16 cellular contexts compared by ENCODE assay signal in genomic region chr9:136537411-136537810, GRCh38. TPM values are rescaled to one million over a fixed set of nuclear protein-coding genes. Genes with fewer than 3 reads are reported as not detected.
DNase-seq lines count a peak whose midpoint lies in the region; ATAC-seq and TF ChIP-seq lines count a peak whose summit lies in the region.
"Had no signal": no experiment of that assay in that cellular context is flagged by ENCODE, and none has a peak within 500 bp of the region (broad histone marks: within the 10 kb centered on the region; RNA-seq: fewer than 3 reads in every experiment).

No MANE protein-coding gene starts in this region.

- H3K4me3 ChIP-seq in PC-3 (ENCODE audit: low read length), result no peak overlapping the region
- H3K4me3 ChIP-seq in subcutaneous abdominal adipose tissue (ENCODE audit: low read depth in 1 of 5, low read length in 5 of 5), result no peak overlapping the region

- CTCF ChIA-PET in activated naive CD4-positive, alpha-beta T cell treated with anti-CD3 and anti-CD28 coated beads, Interleukin-2, amount 10 ng/mL, durations not matched to agents 7 days and 5 days (lab: Charles Lee), result interaction anchor here (2.8 kb wide), 1 partner anchor 49 kb away, joined by 12 read pairs; no protein-coding TSS in a partner anchor
- CTCF ChIA-PET in PC-3 (lab: Charles Lee), result no interaction called here

- H3K9me2 ChIP-seq in PC-3 (replicated peaks; ENCODE audit: low read length), result no peaks in the 10 kb centered on the region

- intact Hi-C loops in PC-3 (cut with micrococcal nuclease), result no loop called here

- H3K4me3 Mint-ChIP-seq in activated naive CD4-positive, alpha-beta T cell treated with anti-CD3 and anti-CD28 coated beads, Interleukin-2, amount 10 ng/mL, durations not matched to agents 7 days and 5 days, result peak overlapping the region; percentile 76
- H3K4me3 Mint-ChIP-seq in endothelial cell (ENCODE audit: unreplicated experiment), result peak overlapping the region; percentile 81

- H3K27me3 ChIP-seq in PC-3 (ENCODE audit: low read length) (no peaks in the 10 kb centered on the region), subcutaneous abdominal adipose tissue (ENCODE audit: control insufficient read depth in 5 of 5, insufficient read depth in 4 of 5, low read length in 5 of 5) (no peaks in the 10 kb centered on the region)
- H3K27me3 ChIP-seq: esophagus squamous epithelium had no signal

- H3K9ac ChIP-seq in PC-3 (ENCODE audit: low read length) (no peak overlapping the region), subcutaneous abdominal adipose tissue (ENCODE audit: low read length in 5 of 5) (no peak overlapping the region)

- DNase-seq in activated naive CD4-positive, alpha-beta T cell treated with anti-CD3 and anti-CD28 coated beads, Interleukin-2, amount 10 ng/mL, durations not matched to agents 7 days and 5 days, result no peak
- no peak for DNase-seq in activated naive CD4-positive, alpha-beta T cell treated with Interleukin-2 at 50 U/mL for 16 hours
- DNase-seq in PC-3, result no peak
- no peak for DNase-seq in endothelial cell (ENCODE audit: low spot score)
- DNase-seq in pons (ENCODE audit: low spot score), result no peak
- DNase-seq in stimulated activated CD4-positive, alpha-beta T cell treated with anti-CD3 and anti-CD28 coated beads, Interleukin-12 subunit alpha, Interleukin-12 subunit beta, amount 100 ng/mL, for 4 hours, result no peak
- DNase-seq in NK-92 (lab: John Stamatoyannopoulos, UW; ENCODE audit: unreplicated experiment), result no peak
- DNase-seq: dorsolateral prefrontal cortex; esophagus squamous epithelium; MV-4-11; NCI-H1930; NK-92 treated with Interleukin-12 subunit alpha and Interleukin-12 subunit beta, amount 100 ng/mL, for 24 hours; SW 1271; WERI-Rb-1 had no signal

- no peak for ATAC-seq in PC-3

- H4K20me1 ChIP-seq in PC-3 (ENCODE audit: low read length), result no peaks in the 10 kb centered on the region

- H3K79me2 ChIP-seq in PC-3 (ENCODE audit: low read length), result 0 out of 2 replicates have a peak, but pooled peaks cover 6% of the 10 kb centered on the region

- H3K4me1 ChIP-seq in PC-3 (ENCODE audit: insufficient read depth, low read length) (peaks cover 18% of the 10 kb centered on the region), subcutaneous abdominal adipose tissue (ENCODE audit: control insufficient read depth in 5 of 5, insufficient read depth in 5 of 5, low read length in 5 of 5) (peaks cover 19 to 94% (median 92%) of the 10 kb centered on the region in 5 donors)

- H3F3A ChIP-seq in PC-3 (ENCODE audit: low read length, unreplicated experiment), result no peaks in the 10 kb centered on the region

- TF ChIP-seq CTCF in PC-3 (conservative IDR thresholded peaks at IDR 0.05; ENCODE audit: low read depth, low read length) (no peak), endothelial cell (IDR thresholded peaks at IDR 0.05; ENCODE audit: unreplicated experiment) (no peak)

- H3K9me3 Mint-ChIP-seq in activated naive CD4-positive, alpha-beta T cell treated with anti-CD3 and anti-CD28 coated beads, Interleukin-2, amount 10 ng/mL, durations not matched to agents 7 days and 5 days, result no peaks in the 10 kb centered on the region
- no peaks in the 10 kb centered on the region for H3K9me3 Mint-ChIP-seq in endothelial cell (ENCODE audit: unreplicated experiment)

- no TSS peak for BruUV-seq in PC-3 (replicated peaks; lab: Mats Ljungman, UMichigan)

- no peak overlapping the region for H3K4me2 ChIP-seq in PC-3 (ENCODE audit: low read length)

- H3K27me3 Mint-ChIP-seq in activated naive CD4-positive, alpha-beta T cell treated with anti-CD3 and anti-CD28 coated beads, Interleukin-2, amount 10 ng/mL, durations not matched to agents 7 days and 5 days, result peaks cover under 1% of the 10 kb centered on the region
- peaks cover 23% of the 10 kb centered on the region for H3K27me3 Mint-ChIP-seq in endothelial cell (ENCODE audit: unreplicated experiment)

- H2AFZ ChIP-seq in PC-3 (ENCODE audit: low read length), result no peak overlapping the region

- H3K36me3 ChIP-seq in PC-3 (ENCODE audit: low read depth, low read length) (no peaks in the 10 kb centered on the region), subcutaneous abdominal adipose tissue (ENCODE audit: control insufficient read depth in 5 of 5, insufficient read depth in 5 of 5, low read length in 5 of 5) (peaks cover 0 to 46% (median 32%) of the 10 kb centered on the region in 5 donors)

- H3K9me3 ChIP-seq in PC-3 (ENCODE audit: low read length) (no peaks in the 10 kb centered on the region), subcutaneous abdominal adipose tissue (ENCODE audit: control insufficient read depth in 5 of 5, low read length in 5 of 5) (no peaks in the 10 kb centered on the region)
- H3K9me3 ChIP-seq: esophagus squamous epithelium had no signal

- POLR2A ChIA-PET in PC-3 (lab: Charles Lee; ENCODE audit: unreplicated experiment), result no interaction called here

- H3K4me1 Mint-ChIP-seq in activated naive CD4-positive, alpha-beta T cell treated with anti-CD3 and anti-CD28 coated beads, Interleukin-2, amount 10 ng/mL, durations not matched to agents 7 days and 5 days, result peaks cover 80% of the 10 kb centered on the region
- H3K4me1 Mint-ChIP-seq in endothelial cell (ENCODE audit: unreplicated experiment), result peaks cover 50% of the 10 kb centered on the region

- H3K36me3 Mint-ChIP-seq in activated naive CD4-positive, alpha-beta T cell treated with anti-CD3 and anti-CD28 coated beads, Interleukin-2, amount 10 ng/mL, durations not matched to agents 7 days and 5 days, result peaks cover 28% of the 10 kb centered on the region
- H3K36me3 Mint-ChIP-seq in endothelial cell (ENCODE audit: low read depth, unreplicated experiment), result peaks cover 23% of the 10 kb centered on the region

- peak overlapping the region; percentile 100 for H3K27ac Mint-ChIP-seq in activated naive CD4-positive, alpha-beta T cell treated with anti-CD3 and anti-CD28 coated beads, Interleukin-2, amount 10 ng/mL, durations not matched to agents 7 days and 5 days
- peak overlapping the region; percentile 57 for H3K27ac Mint-ChIP-seq in endothelial cell (ENCODE audit: unreplicated experiment)

- H3K27ac ChIP-seq in PC-3 (ENCODE audit: low read length) (0 out of 2 replicates have a peak overlapping the region, but pooled peaks have one; percentile 25), subcutaneous abdominal adipose tissue (ENCODE audit: low read depth, low read length) (peak overlapping the region; percentile 95)
- H3K27ac ChIP-seq: HL-60, WERI-Rb-1 had no signal

RNA-seq across cellular contexts. Expression of gene NOTCH1, which starts 8.4 kb away (rescaled TPM):
- total RNA-seq in PC-3 (2014; rRNA removed), result 14.3 and 20.8 TPM in 2 replicates
- 312 TPM for total RNA-seq in endothelial cell (ENCODE audit: unreplicated experiment)

RNA-seq across cellular contexts. Expression of gene SEC16A, which starts 54.6 kb away (rescaled TPM):
- total RNA-seq in PC-3 (2014; rRNA removed) (28.3 and 33.5 TPM in 2 replicates), endothelial cell (ENCODE audit: unreplicated experiment) (79.5 TPM)

Comparison
In these comparisons a context has a peak if more than half of its experiments do, and no peak if none do; other contexts are left out.
1. RNA of gene NOTCH1, which starts 8.4 kb away (total RNA-seq): 312 TPM in endothelial cell (single experiment); 14.3 to 20.8 TPM in PC-3; every median in the first group is over 10 times any median in the second.